10 cellular contexts compared by ENCODE assay signal in genomic region chr11:114168086-114168448, GRCh38.
DNase-seq lines count a peak whose midpoint lies in the region; ATAC-seq and TF ChIP-seq lines count a peak whose summit lies in the region.
"Had no signal": no experiment of that assay in that cellular context is flagged by ENCODE, and none has a peak within 500 bp of the region (broad histone marks: within the 10 kb centered on the region; RNA-seq: fewer than 3 reads in every experiment).

No MANE protein-coding gene starts in this region.

- no peak for DNase-seq in right atrium auricular region (ENCODE audit: low spot score)
- no peak for DNase-seq in Right ventricle myocardium inferior (ENCODE audit: missing footprints)
- no peak for DNase-seq in central memory CD8-positive, alpha-beta T cell (ENCODE audit: low spot score in 2 of 2)
- no peak for DNase-seq in vagina (ENCODE audit: extremely low spot score in 2 of 2)
- no peak for DNase-seq in hypothalamus (lab: John Stamatoyannopoulos, UW)
- DNase-seq in stimulated activated CD4-positive, alpha-beta T cell treated with anti-CD3 and anti-CD28 coated beads, Interleukin-1b, Interleukin-23, amount 100 ng/mL, for 48 hours: no peak
- no peak for DNase-seq in NCI-H226
- DNase-seq: NCI-H2171 had no signal

- intact Hi-C loops in Right ventricle myocardium inferior (cut with DNase I): no loop called here
- intact Hi-C loops in vagina (cut with DNase I): loop anchor here (10.0 kb wide), 1 partner anchor 87 kb away; no protein-coding TSS in a partner anchor

- H3K27me3 ChIP-seq in right atrium auricular region (no peaks in the 10 kb centered on the region), parathyroid adenoma (ENCODE audit: control insufficient read depth, insufficient read depth, low read length) (no peaks in the 10 kb centered on the region), vagina (no peaks in the 10 kb centered on the region)

- no peak for TF ChIP-seq CTCF in right atrium auricular region (IDR thresholded peaks at IDR 0.05)
- TF ChIP-seq CTCF in parathyroid adenoma (IDR thresholded peaks at IDR 0.05): no peak
- TF ChIP-seq CTCF in vagina (IDR thresholded peaks at IDR 0.05): no peak

- no peaks in the 10 kb centered on the region for H3K27me3 Mint-ChIP-seq in central memory CD8-positive, alpha-beta T cell

- H3K4me1 Mint-ChIP-seq in central memory CD8-positive, alpha-beta T cell: peaks cover 79% of the 10 kb centered on the region

- H3K36me3 ChIP-seq in right atrium auricular region: peaks cover 6% of the 10 kb centered on the region
- no peaks in the 10 kb centered on the region for H3K36me3 ChIP-seq in parathyroid adenoma (ENCODE audit: control insufficient read depth, insufficient read depth, low read length)
- no peaks in the 10 kb centered on the region for H3K36me3 ChIP-seq in vagina

- peak overlapping the region; percentile 36 for H3K4me3 Mint-ChIP-seq in central memory CD8-positive, alpha-beta T cell

- H3K36me3 Mint-ChIP-seq in central memory CD8-positive, alpha-beta T cell (ENCODE audit: insufficient read depth): no peaks in the 10 kb centered on the region

- no peak overlapping the region for H3K4me2 ChIP-seq in parathyroid adenoma (ENCODE audit: low read length)

- H3K27ac ChIP-seq in right atrium auricular region (peak overlapping the region; percentile 99), parathyroid adenoma (peak overlapping the region; percentile 100), vagina (peak overlapping the region; percentile 95)

- H3K27ac Mint-ChIP-seq in central memory CD8-positive, alpha-beta T cell (ENCODE audit: low read depth): no peak overlapping the region

- no peaks in the 10 kb centered on the region for H3K9me3 Mint-ChIP-seq in central memory CD8-positive, alpha-beta T cell

- no peak for TF ChIP-seq POLR2A in vagina (IDR thresholded peaks at IDR 0.05)

- H3K9me3 ChIP-seq in right atrium auricular region (no peaks in the 10 kb centered on the region), parathyroid adenoma (ENCODE audit: control insufficient read depth, low read length) (no peaks in the 10 kb centered on the region), vagina (no peaks in the 10 kb centered on the region)

- H3K4me1 ChIP-seq in right atrium auricular region (peaks cover 2 to 98% of the 10 kb centered on the region in 2 donors), parathyroid adenoma (peaks cover 83% of the 10 kb centered on the region), vagina (peaks cover 96% of the 10 kb centered on the region)

- H3K4me3 ChIP-seq in right atrium auricular region (no peak overlapping the region), parathyroid adenoma (ENCODE audit: low read depth, low read length) (no peak overlapping the region), vagina (no peak overlapping the region)

- no peak for ATAC-seq in Right ventricle myocardium inferior
- no peak for ATAC-seq in central memory CD8-positive, alpha-beta T cell (replicated peaks; ENCODE audit: extremely low read depth, poor library complexity, severe bottlenecking)
- ATAC-seq: SK-N-SH treated with all-trans-retinoic acid at 6 μM for 48 hours had no signal

- H2AFZ ChIP-seq in parathyroid adenoma: no peak overlapping the region

- H3K79me2 ChIP-seq in parathyroid adenoma: peaks cover 39% of the 10 kb centered on the region

- no peak overlapping the region for H3K9ac ChIP-seq in parathyroid adenoma
